Comparison of ENCODE assay signal across 8 cellular contexts in the genomic region with DNA sequence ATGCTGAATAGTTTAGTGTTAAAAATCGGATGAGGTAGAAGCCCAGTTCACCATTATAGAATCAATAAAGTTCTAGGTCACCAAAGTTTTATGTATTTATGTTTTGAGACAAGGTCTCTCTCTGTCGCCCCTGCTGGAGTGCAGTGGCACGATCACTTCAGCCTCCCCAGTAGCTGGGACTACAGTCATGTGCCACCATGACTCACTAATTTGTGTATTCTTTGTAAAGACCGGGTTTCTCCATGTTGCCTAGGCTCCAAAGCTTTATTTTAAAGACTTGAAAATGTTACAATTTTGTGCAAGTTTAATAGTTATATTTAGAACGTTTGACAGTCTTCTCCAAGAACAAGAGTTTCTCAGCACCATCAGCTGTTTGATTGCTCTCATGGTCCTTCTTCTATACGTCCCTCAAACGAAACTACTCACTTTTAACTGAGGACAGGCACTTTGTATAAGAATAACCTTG.
A peak's percentile ranks its signal among the peaks of the same experiment; 100 is the strongest.
DNase-seq lines count a peak whose midpoint lies in the region; ATAC-seq and TF ChIP-seq lines count a peak whose summit lies in the region.

No MANE protein-coding gene starts in this region.

- no peaks in the 10 kb centered on the region for H3K9me3 ChIP-seq in HUES48 (ENCODE audit: control insufficient read depth, insufficient read depth, low read length)

- no peak overlapping the region for H3K27ac Mint-ChIP-seq in nephron progenitor cell

- H3K27me3 ChIP-seq in HUES48 (ENCODE audit: control insufficient read depth, insufficient read depth, low read length), result no peaks in the 10 kb centered on the region

- H3K27me3 Mint-ChIP-seq in nephron progenitor cell (ENCODE audit: low read depth, poor library complexity), result no peaks in the 10 kb centered on the region

- peaks cover 8% of the 10 kb centered on the region for H3K4me1 Mint-ChIP-seq in nephron progenitor cell

- DNase-seq in COLO829 (ENCODE audit: low spot score), result peak; percentile 68
- DNase-seq in UCSD-AML1 (lab: John Stamatoyannopoulos, UW; ENCODE audit: unreplicated experiment), result peak; percentile 49
- peak; percentile 28 for DNase-seq in effector CD4-positive, alpha-beta T cell
- no peak for DNase-seq in nephron progenitor cell
- DNase-seq in NCI-H1092 treated with DMSO at 0.1 percent for 48 hours (lab: John Stamatoyannopoulos, UW), result no peak
- no peak for DNase-seq in OCI-M2 (lab: John Stamatoyannopoulos, UW; ENCODE audit: unreplicated experiment)

- no peaks in the 10 kb centered on the region for H3K9me3 Mint-ChIP-seq in nephron progenitor cell

- TF ChIP-seq CTCF in nephron progenitor cell (IDR thresholded peaks at IDR 0.05), result peak; percentile 33

- ATAC-seq in HG02571 (IDR thresholded peaks at IDR 0.05; ENCODE audit: unreplicated experiment), result no peak

- no peak overlapping the region for H3K9ac ChIP-seq in HUES48 (ENCODE audit: low read depth, low read length)

- H3K4me3 Mint-ChIP-seq in nephron progenitor cell, result no peak overlapping the region

- peaks cover 51% of the 10 kb centered on the region for H3K36me3 Mint-ChIP-seq in nephron progenitor cell (ENCODE audit: low read depth)

- peaks cover 3% of the 10 kb centered on the region; the same call in 1 of the 2 replicates for H3K4me1 ChIP-seq in HUES48 (ENCODE audit: control insufficient read depth, insufficient read depth, low read length)

- peaks cover 56% of the 10 kb centered on the region for H3K36me3 ChIP-seq in HUES48 (ENCODE audit: control insufficient read depth, insufficient read depth, low read length)

- no peak overlapping the region for H3K4me3 ChIP-seq in HUES48 (ENCODE audit: low read depth, low read length)

- H3K27ac ChIP-seq in HUES48 (ENCODE audit: low read depth, low read length), result peak overlapping the region; percentile 42

Comparison
In these comparisons a context has a peak if more than half of its experiments do, and no peak if none do; other contexts are left out.
1. DNase-seq: peak in COLO829 (single experiment), UCSD-AML1 (single experiment) and effector CD4-positive, alpha-beta T cell (single experiment); none in nephron progenitor cell (single experiment), NCI-H1092 treated with DMSO at 0.1 percent for 48 hours (single experiment) and OCI-M2 (single experiment).